21 cellular contexts compared by ENCODE assay signal in the genomic region with DNA sequence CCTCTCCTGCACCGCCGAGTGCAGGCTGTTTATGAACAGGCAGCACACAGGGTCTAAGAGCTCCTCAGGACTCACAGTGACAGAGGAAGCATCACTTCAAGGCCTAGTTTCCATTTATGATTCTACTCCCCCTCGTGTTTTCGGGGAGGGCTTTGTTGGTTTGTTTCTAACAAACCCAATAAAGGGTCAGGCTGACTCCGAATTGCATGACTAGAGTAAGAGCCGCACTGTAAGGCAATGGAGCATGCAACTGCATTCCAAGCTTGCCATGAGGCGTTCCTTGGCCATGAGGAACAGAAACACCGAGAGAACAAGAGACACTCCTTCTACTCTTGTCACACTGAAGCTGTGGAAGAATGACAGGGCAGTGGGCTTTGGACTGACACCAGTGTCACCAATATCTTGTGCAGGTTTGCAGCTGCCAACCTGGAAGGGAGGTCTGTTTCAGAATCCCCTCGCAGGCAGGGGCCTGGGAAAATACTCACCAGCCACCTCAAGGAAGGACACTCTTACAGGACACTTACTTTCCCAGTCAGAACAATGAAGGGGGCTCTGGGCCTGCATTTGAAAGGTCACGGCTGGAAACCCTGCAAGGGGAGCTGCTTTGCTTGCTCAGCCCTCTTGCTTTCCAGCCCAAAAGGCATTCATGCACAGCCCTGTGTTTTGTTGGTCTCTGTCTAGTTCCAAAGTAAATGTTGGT.
"Had no signal": no experiment of that assay in that cellular context is flagged by ENCODE, and none has a peak within 500 bp of the region (broad histone marks: within the 10 kb centered on the region; RNA-seq: fewer than 3 reads in every experiment).

No MANE protein-coding gene starts in this region.

- ATAC-seq: activated T-helper 17 cell treated with anti-CD3 and anti-CD28 coated beads, Interleukin-2, amount 50 U/mL, for 72 hours; heart left ventricle; natural killer cell; pancreas; stimulated activated effector memory CD8-positive, alpha-beta T cell treated with anti-CD3 and anti-CD28 coated beads, Interleukin-12 subunit alpha, Interleukin-12 subunit beta, amount 100 ng/mL, for 72 hours had no signal

- H3K4me1 ChIP-seq: pancreas, stomach, upper lobe of left lung had no signal

- H3K27me3 Mint-ChIP-seq: activated naive CD4-positive, alpha-beta T cell treated with anti-CD3 and anti-CD28 coated beads, Interleukin-2, amount 10 ng/mL, durations not matched to agents 7 days and 5 days; activated T-cell treated with anti-CD3 and anti-CD28 coated beads, Interleukin-2, amount 50 U/mL, for 24 hours; activated T-helper 17 cell treated with anti-CD3 and anti-CD28 coated beads, Interleukin-2, amount 50 U/mL, for 72 hours had no signal

- DNase-seq: activated CD4-positive, alpha-beta T cell treated with anti-CD3 and anti-CD28 coated beads for 1 hour; activated naive CD4-positive, alpha-beta T cell treated with anti-CD3 and anti-CD28 coated beads, Interleukin-2, amount 10 ng/mL, durations not matched to agents 7 days and 5 days; activated T-cell treated with anti-CD3 and anti-CD28 coated beads, Interleukin-2, amount 50 U/mL, for 24 hours; amygdala; cortex of kidney; endodermal cell; left ventricle myocardium superior; midbrain; natural killer cell; pancreas; small intestine; stimulated activated CD4-positive, alpha-beta T cell treated with anti-CD3 and anti-CD28 coated beads, Interleukin-2, amount 100 ng/mL, for 24 hours; stomach; upper lobe of left lung had no signal

- H3K27ac ChIP-seq: heart left ventricle, pancreas, SK-N-MC, stomach, suprapubic skin, upper lobe of left lung, VCaP had no signal

- H3K4me3 ChIP-seq: heart left ventricle, pancreas, right lobe of liver, SK-N-MC, stomach, suprapubic skin, upper lobe of left lung had no signal

- H3K9me3 ChIP-seq: heart left ventricle, pancreas, right lobe of liver, stomach, suprapubic skin, upper lobe of left lung had no signal

- H3K27ac Mint-ChIP-seq: activated naive CD4-positive, alpha-beta T cell treated with anti-CD3 and anti-CD28 coated beads, Interleukin-2, amount 10 ng/mL, durations not matched to agents 7 days and 5 days; activated T-cell treated with anti-CD3 and anti-CD28 coated beads, Interleukin-2, amount 50 U/mL, for 24 hours; activated T-helper 17 cell treated with anti-CD3 and anti-CD28 coated beads, Interleukin-2, amount 50 U/mL, for 72 hours; endodermal cell; natural killer cell; stimulated activated effector memory CD8-positive, alpha-beta T cell treated with anti-CD3 and anti-CD28 coated beads, Interleukin-12 subunit alpha, Interleukin-12 subunit beta, amount 100 ng/mL, for 72 hours had no signal

- H3K36me3 ChIP-seq: heart left ventricle, pancreas, right lobe of liver, stomach, suprapubic skin, upper lobe of left lung had no signal

- H3K4me1 Mint-ChIP-seq: activated naive CD4-positive, alpha-beta T cell treated with anti-CD3 and anti-CD28 coated beads, Interleukin-2, amount 10 ng/mL, durations not matched to agents 7 days and 5 days; activated T-helper 17 cell treated with anti-CD3 and anti-CD28 coated beads, Interleukin-2, amount 50 U/mL, for 72 hours; endodermal cell; stimulated activated effector memory CD8-positive, alpha-beta T cell treated with anti-CD3 and anti-CD28 coated beads, Interleukin-12 subunit alpha, Interleukin-12 subunit beta, amount 100 ng/mL, for 72 hours had no signal

- H3K36me3 Mint-ChIP-seq: activated naive CD4-positive, alpha-beta T cell treated with anti-CD3 and anti-CD28 coated beads, Interleukin-2, amount 10 ng/mL, durations not matched to agents 7 days and 5 days; natural killer cell; stimulated activated effector memory CD8-positive, alpha-beta T cell treated with anti-CD3 and anti-CD28 coated beads, Interleukin-12 subunit alpha, Interleukin-12 subunit beta, amount 100 ng/mL, for 72 hours had no signal

- H3K4me3 Mint-ChIP-seq: activated naive CD4-positive, alpha-beta T cell treated with anti-CD3 and anti-CD28 coated beads, Interleukin-2, amount 10 ng/mL, durations not matched to agents 7 days and 5 days; activated T-cell treated with anti-CD3 and anti-CD28 coated beads, Interleukin-2, amount 50 U/mL, for 24 hours; activated T-helper 17 cell treated with anti-CD3 and anti-CD28 coated beads, Interleukin-2, amount 50 U/mL, for 72 hours; endodermal cell; natural killer cell; stimulated activated effector memory CD8-positive, alpha-beta T cell treated with anti-CD3 and anti-CD28 coated beads, Interleukin-12 subunit alpha, Interleukin-12 subunit beta, amount 100 ng/mL, for 72 hours had no signal

- H3K9me3 Mint-ChIP-seq: activated T-cell treated with anti-CD3 and anti-CD28 coated beads, Interleukin-2, amount 50 U/mL, for 24 hours; activated T-helper 17 cell treated with anti-CD3 and anti-CD28 coated beads, Interleukin-2, amount 50 U/mL, for 72 hours; natural killer cell; stimulated activated effector memory CD8-positive, alpha-beta T cell treated with anti-CD3 and anti-CD28 coated beads, Interleukin-12 subunit alpha, Interleukin-12 subunit beta, amount 100 ng/mL, for 72 hours had no signal

- H3K27me3 ChIP-seq: heart left ventricle, pancreas, right lobe of liver, stomach, suprapubic skin, upper lobe of left lung had no signal
